In the genomic region with DNA sequence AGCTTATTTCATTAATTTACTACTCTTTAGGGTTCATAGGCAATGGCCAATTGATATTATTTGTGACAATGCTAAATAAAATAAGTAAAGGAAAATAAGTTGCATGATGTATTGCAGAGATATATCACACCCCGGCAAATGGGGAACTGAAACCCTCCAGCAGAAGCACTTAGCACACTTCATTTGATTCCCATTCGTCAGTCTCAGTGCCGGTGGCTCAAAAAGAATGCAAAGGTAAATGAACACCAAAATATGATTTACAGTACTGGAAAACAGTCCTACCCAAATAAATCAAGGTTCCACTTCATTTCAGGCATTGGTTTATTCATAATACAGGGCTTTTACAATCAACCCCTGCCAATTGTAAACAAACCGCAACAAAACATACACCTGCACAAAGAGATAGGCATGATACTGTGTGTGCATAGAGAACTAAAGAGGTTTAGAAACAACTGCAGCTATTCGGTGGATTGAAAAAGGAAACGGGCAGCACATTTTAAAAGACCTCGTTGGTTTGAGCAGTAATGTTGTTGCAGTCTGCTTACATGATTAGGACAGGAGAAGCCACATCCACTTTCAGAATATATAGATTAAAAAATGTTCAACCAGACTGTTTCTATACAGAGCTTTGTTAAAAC, we compare ENCODE assay signal across 1 cellular context.
TF ChIP-seq lines count a peak whose summit lies in the region.

No MANE protein-coding gene starts in this region.

TF ChIP-seq in GM12878, 131 proteins besides CTCF, POLR2A, EP300 and RAD21 (continued from another document):
- TF ChIP-seq ZNF687 (IDR thresholded peaks at IDR 0.05) = no peak
- TF ChIP-seq ETV6 (conservative IDR thresholded peaks at IDR 0.05 in 1 of 2, IDR thresholded peaks at IDR 0.05 in 1 of 2; ENCODE audit: borderline replicate concordance in 1 of 2, low read depth in 1 of 2) = no peak
- TF ChIP-seq IKZF1 (conservative IDR thresholded peaks at IDR 0.05) = 0 out of 2 replicates have a peak, but pooled peaks have one; percentile 22
- no peak for TF ChIP-seq RBBP5 (conservative IDR thresholded peaks at IDR 0.05)
- peak; percentile 63; the same call in 1 of the 2 replicates for TF ChIP-seq DPF2 (IDR thresholded peaks at IDR 0.05)
- TF ChIP-seq CEBPB (IDR thresholded peaks at IDR 0.05; ENCODE audit: borderline replicate concordance in 1 of 2, low read depth in 2 of 2, low read length in 2 of 2) = no peak
- no peak for TF ChIP-seq GATAD2B (conservative IDR thresholded peaks at IDR 0.05; ENCODE audit: low read depth)
- TF ChIP-seq ZNF207 (IDR thresholded peaks at IDR 0.05; ENCODE audit: borderline replicate concordance) = no peak
- peak; percentile 73 for TF ChIP-seq ZNF217 (IDR thresholded peaks at IDR 0.05)
- no peak for TF ChIP-seq TCF3 (IDR thresholded peaks at IDR 0.05; ENCODE audit: borderline replicate concordance, insufficient read depth, low read depth, low read length)
- no peak for TF ChIP-seq REST (IDR thresholded peaks at IDR 0.05; ENCODE audit: low read depth, low read length)
- no peak for TF ChIP-seq HDAC6 (IDR thresholded peaks at IDR 0.05; ENCODE audit: unreplicated experiment)
- TF ChIP-seq JUNB (IDR thresholded peaks at IDR 0.05) = no peak
- TF ChIP-seq KAT2A (conservative IDR thresholded peaks at IDR 0.05; ENCODE audit: control insufficient read depth, low read depth, low read length) = no peak
- TF ChIP-seq TCF7 (IDR thresholded peaks at IDR 0.05; ENCODE audit: borderline replicate concordance) = no peak
- TF ChIP-seq, protein P1, sequence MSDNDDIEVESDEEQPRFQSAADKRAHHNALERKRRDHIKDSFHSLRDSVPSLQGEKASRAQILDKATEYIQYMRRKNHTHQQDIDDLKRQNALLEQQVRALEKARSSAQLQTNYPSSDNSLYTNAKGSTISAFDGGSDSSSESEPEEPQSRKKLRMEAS (IDR thresholded peaks at IDR 0.05; ENCODE audit: low read depth, low read length) = no peak
- no peak for TF ChIP-seq ZSCAN29 (IDR thresholded peaks at IDR 0.05)
- TF ChIP-seq NR2C1 (IDR thresholded peaks at IDR 0.05) = no peak
